3 cellular contexts compared by ENCODE assay signal in the genomic region with DNA sequence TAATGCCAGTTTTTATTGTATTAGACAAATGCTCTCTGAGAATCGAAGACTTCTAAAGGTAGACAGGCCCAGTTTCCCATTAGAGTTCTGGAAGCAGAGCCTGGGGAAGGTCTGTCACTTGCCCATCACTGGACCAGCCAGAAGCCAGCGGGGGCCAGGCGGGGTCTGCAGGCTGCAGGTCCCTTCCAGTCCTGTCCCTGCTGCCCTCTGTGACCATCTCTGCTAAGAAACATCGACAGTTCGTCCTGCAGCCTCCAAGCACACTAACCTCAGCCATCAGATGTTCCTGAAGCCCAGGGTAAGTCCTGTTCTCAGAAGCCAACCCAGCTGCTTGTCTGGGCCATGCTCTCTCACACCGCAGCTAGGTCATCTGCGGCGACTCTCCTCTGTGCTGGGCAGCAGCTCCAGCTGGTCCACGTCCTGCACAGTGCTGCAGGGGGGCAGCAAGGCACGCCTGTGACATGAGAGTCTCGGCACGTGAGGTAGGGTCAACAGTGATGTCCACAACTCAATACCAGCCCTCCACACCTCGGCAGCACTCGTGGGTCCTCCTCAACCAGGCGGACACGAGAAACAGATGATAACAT.
TF ChIP-seq lines count a peak whose summit lies in the region.

No MANE protein-coding gene starts in this region.

TF ChIP-seq in HEK293, 187 proteins besides CTCF, POLR2A, EP300 and RAD21:
- TF ChIP-seq ZNF521 (tag by site-specific recombination; IDR thresholded peaks at IDR 0.05) (no peak), ZNF600 (tag by site-specific recombination; IDR thresholded peaks at IDR 0.05) (peak; percentile 71; the same call in 1 of the 2 replicates), ZNF658 (tag by site-specific recombination; IDR thresholded peaks at IDR 0.05) (no peak)
- TF ChIP-seq, protein P1, sequence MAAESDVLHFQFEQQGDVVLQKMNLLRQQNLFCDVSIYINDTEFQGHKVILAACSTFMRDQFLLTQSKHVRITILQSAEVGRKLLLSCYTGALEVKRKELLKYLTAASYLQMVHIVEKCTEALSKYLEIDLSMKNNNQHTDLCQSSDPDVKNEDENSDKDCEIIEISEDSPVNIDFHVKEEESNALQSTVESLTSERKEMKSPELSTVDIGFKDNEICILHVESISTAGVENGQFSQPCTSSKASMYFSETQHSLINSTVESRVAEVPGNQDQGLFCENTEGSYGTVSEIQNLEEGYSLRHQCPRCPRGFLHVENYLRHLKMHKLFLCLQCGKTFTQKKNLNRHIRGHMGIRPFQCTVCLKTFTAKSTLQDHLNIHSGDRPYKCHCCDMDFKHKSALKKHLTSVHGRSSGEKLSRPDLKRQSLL (tag by site-specific recombination; IDR thresholded peaks at IDR 0.05), result no peak
- TF ChIP-seq, protein P2, sequence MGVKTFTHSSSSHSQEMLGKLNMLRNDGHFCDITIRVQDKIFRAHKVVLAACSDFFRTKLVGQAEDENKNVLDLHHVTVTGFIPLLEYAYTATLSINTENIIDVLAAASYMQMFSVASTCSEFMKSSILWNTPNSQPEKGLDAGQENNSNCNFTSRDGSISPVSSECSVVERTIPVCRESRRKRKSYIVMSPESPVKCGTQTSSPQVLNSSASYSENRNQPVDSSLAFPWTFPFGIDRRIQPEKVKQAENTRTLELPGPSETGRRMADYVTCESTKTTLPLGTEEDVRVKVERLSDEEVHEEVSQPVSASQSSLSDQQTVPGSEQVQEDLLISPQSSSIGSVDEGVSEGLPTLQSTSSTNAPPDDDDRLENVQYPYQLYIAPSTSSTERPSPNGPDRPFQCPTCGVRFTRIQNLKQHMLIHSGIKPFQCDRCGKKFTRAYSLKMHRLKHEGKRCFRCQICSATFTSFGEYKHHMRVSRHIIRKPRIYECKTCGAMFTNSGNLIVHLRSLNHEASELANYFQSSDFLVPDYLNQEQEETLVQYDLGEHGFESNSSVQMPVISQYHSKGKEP (tag by site-specific recombination; IDR thresholded peaks at IDR 0.05), result no peak

TF ChIP-seq in GM12878, 131 proteins besides CTCF, POLR2A, EP300 and RAD21:
- no peak for TF ChIP-seq ZNF207 (IDR thresholded peaks at IDR 0.05; ENCODE audit: borderline replicate concordance)
- TF ChIP-seq TAF1 (IDR thresholded peaks at IDR 0.05; ENCODE audit: borderline replicate concordance, low read depth, low read length), result no peak
- TF ChIP-seq ESRRA (IDR thresholded peaks at IDR 0.05; ENCODE audit: low read length), result no peak
- TF ChIP-seq NRF1 (conservative IDR thresholded peaks at IDR 0.05; ENCODE audit: low read depth, low read length), result no peak
- TF ChIP-seq SIN3A (IDR thresholded peaks at IDR 0.05; ENCODE audit: low read depth, low read length), result no peak
- no peak for TF ChIP-seq SMAD1 (IDR thresholded peaks at IDR 0.05; ENCODE audit: low read depth, partially characterized antibody)

TF ChIP-seq in HepG2, 621 proteins besides CTCF, POLR2A, EP300 and RAD21:
- TF ChIP-seq KLF16 (CRISPR knock-in tag; IDR thresholded peaks at IDR 0.05) (no peak), ZNF768 (CRISPR knock-in tag; IDR thresholded peaks at IDR 0.05) (peak; percentile 17; the same call in 1 of the 2 replicates)
